In the genomic region with DNA sequence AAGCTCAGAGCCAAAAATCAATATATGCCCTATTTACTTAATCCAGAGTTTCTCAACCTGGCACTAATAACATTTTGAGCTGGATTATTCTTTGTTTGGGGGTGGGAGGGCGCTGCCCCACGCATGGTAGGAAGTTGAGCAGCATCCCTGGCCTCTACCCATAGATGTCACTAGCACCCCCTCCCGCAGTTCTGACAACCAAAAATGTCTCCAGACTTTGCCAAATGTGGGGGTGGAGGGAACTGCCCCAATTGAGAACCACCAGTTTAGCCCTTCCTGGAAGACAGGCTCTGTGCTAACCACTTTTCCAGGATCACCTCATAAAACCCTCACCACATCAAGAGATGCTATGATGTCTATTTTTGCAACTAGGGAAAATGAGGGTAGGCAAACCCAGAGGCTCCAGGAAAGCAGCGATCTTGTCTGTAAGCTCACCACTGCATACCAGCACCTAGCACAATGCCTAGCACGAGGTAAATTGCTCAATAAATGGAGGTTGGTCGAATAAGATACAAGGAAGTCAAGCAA, we compare ENCODE assay signal across 8 cellular contexts. TPM values are rescaled to one million over a fixed set of nuclear protein-coding genes. Genes with fewer than 3 reads are reported as not detected.
DNase-seq lines count a peak whose midpoint lies in the region; ATAC-seq, FAIRE-seq and TF ChIP-seq lines count a peak whose summit lies in the region.

No MANE protein-coding gene starts in this region.

- H3K36me3 Mint-ChIP-seq in activated naive CD8-positive, alpha-beta T cell treated with anti-CD3 and anti-CD28 coated beads, Interleukin-2, amount 50 U/mL, for 24 hours (ENCODE audit: low read depth): peaks cover 45% of the 10 kb centered on the region

- TF ChIP-seq CTCF in 22Rv1 (IDR thresholded peaks at IDR 0.05) (peak; percentile 47), GM12865 (IDR thresholded peaks at IDR 0.05; ENCODE audit: insufficient read depth, low read depth, low read length, missing control alignments) (peak; percentile 40), OCI-LY3 (IDR thresholded peaks at IDR 0.05; ENCODE audit: low read depth, low read length) (peak; percentile 68), kidney (IDR thresholded peaks at IDR 0.05; ENCODE audit: borderline replicate concordance, extremely low read depth, insufficient read depth) (no peak)

- H3K4me1 ChIP-seq in OCI-LY3 (ENCODE audit: low read length): peaks cover 31% of the 10 kb centered on the region
- H3K4me1 ChIP-seq in kidney (ENCODE audit: control insufficient read depth in 1 of 2, insufficient read depth in 1 of 2, low read depth in 1 of 2, low read length in 2 of 2): peaks cover 20 to 23% of the 10 kb centered on the region in 2 donors

- H3K4me3 Mint-ChIP-seq in activated naive CD8-positive, alpha-beta T cell treated with anti-CD3 and anti-CD28 coated beads, Interleukin-2, amount 50 U/mL, for 24 hours: peak overlapping the region; percentile 95

- H3K27ac Mint-ChIP-seq in activated naive CD8-positive, alpha-beta T cell treated with anti-CD3 and anti-CD28 coated beads, Interleukin-2, amount 50 U/mL, for 24 hours: peak overlapping the region; percentile 97

- H3K9me3 ChIP-seq in OCI-LY3 (ENCODE audit: insufficient read depth, low read length): no peaks in the 10 kb centered on the region
- H3K9me3 ChIP-seq in kidney (ENCODE audit: control insufficient read depth in 1 of 2, low read length in 2 of 2): no peaks in the 10 kb centered on the region

- H3K4me3 ChIP-seq in GM12865 (ENCODE audit: low read depth, low read length) (peak overlapping the region; percentile 94), OCI-LY3 (ENCODE audit: low read length) (peak overlapping the region; percentile 87), kidney (ENCODE audit: low read length in 2 of 2) (peak overlapping the region; percentile 77 to 98)

- ATAC-seq in activated naive CD8-positive, alpha-beta T cell treated with anti-CD3 and anti-CD28 coated beads, Interleukin-2, amount 50 U/mL, for 24 hours: no peak
- no peak for ATAC-seq in HG03521 (IDR thresholded peaks at IDR 0.05; ENCODE audit: unreplicated experiment)

- no peak for TF ChIP-seq POLR2A in H54 (IDR thresholded peaks at IDR 0.05; ENCODE audit: low read depth, low read length)

- H4K20me1 ChIP-seq in OCI-LY3 (ENCODE audit: insufficient read depth, low read length): peaks cover 37% of the 10 kb centered on the region

- peaks cover 72% of the 10 kb centered on the region for H3K79me2 ChIP-seq in OCI-LY3 (ENCODE audit: low read length)

- H3K36me3 ChIP-seq in OCI-LY3 (replicated peaks; ENCODE audit: low read depth, low read length): peaks cover 34% of the 10 kb centered on the region
- peaks cover 11 to 18% of the 10 kb centered on the region in 2 donors for H3K36me3 ChIP-seq in kidney (ENCODE audit: control insufficient read depth in 1 of 2, insufficient read depth in 2 of 2, low read length in 2 of 2)

- FAIRE-seq in kidney (lab: Jason Lieb, UNC) (no peak), H54 (lab: Jason Lieb, UNC) (no peak)

- no peaks in the 10 kb centered on the region for H3K27me3 ChIP-seq in OCI-LY3 (ENCODE audit: low read depth, low read length)

- H3K9ac ChIP-seq in OCI-LY3 (ENCODE audit: low read length) (peak overlapping the region; percentile 95), kidney (ENCODE audit: low read length in 2 of 2) (peak overlapping the region; percentile 79 to 97)

- intact Hi-C loops in kidney (cut with DNase I): no loop called here

- H2AFZ ChIP-seq in OCI-LY3 (ENCODE audit: low read depth, low read length): no peak overlapping the region

- H3K4me2 ChIP-seq in OCI-LY3 (ENCODE audit: low read length): peak overlapping the region; percentile 91

- H3K27ac ChIP-seq in 22Rv1 (peak overlapping the region; percentile 93), OCI-LY3 (ENCODE audit: low read length) (peak overlapping the region; percentile 73), kidney (ENCODE audit: low read depth in 2 of 2, low read length in 2 of 2) (peak overlapping the region in 1 of 2 donors; percentile 90)

- H3K9me3 Mint-ChIP-seq in activated naive CD8-positive, alpha-beta T cell treated with anti-CD3 and anti-CD28 coated beads, Interleukin-2, amount 50 U/mL, for 24 hours: no peaks in the 10 kb centered on the region

- DNase-seq in GM12865 (ENCODE audit: low read depth) (peak; percentile 68), kidney (no peak), H54 (ENCODE audit: insufficient read length, low spot score) (no peak)
- peak; percentile 55 for DNase-seq in activated naive CD8-positive, alpha-beta T cell treated with anti-CD3 and anti-CD28 coated beads, Interleukin-2, amount 50 U/mL, for 24 hours
- DNase-seq in stimulated activated CD4-positive, alpha-beta T cell treated with anti-CD3 and anti-CD28 coated beads, TNF-alpha, amount 100 ng/mL, for 24 hours (ENCODE audit: low read depth in 3 of 3): peak in 2 of 3 experiments; percentile 44 to 59

- peaks cover 5% of the 10 kb centered on the region for H3K27me3 Mint-ChIP-seq in activated naive CD8-positive, alpha-beta T cell treated with anti-CD3 and anti-CD28 coated beads, Interleukin-2, amount 50 U/mL, for 24 hours

- peaks cover 52% of the 10 kb centered on the region for H3K4me1 Mint-ChIP-seq in activated naive CD8-positive, alpha-beta T cell treated with anti-CD3 and anti-CD28 coated beads, Interleukin-2, amount 50 U/mL, for 24 hours

RNA-seq across cellular contexts. Expression of gene TRIR, which starts 1.1 kb away (rescaled TPM):
- 135 TPM for total RNA-seq in kidney
- 321 TPM for polyA plus RNA-seq in kidney (ENCODE audit: insufficient read depth, low read depth, low replicate concordance)

RNA-seq across cellular contexts. Expression of gene GET3, which starts 3.9 kb away (rescaled TPM):
- total RNA-seq in kidney: 71.3 TPM
- polyA plus RNA-seq in kidney (ENCODE audit: insufficient read depth, low read depth, low replicate concordance): 132 TPM

RNA-seq across cellular contexts. Expression of gene TNPO2, which starts 9.7 kb away (rescaled TPM):
- total RNA-seq in kidney: 62.7 TPM
- polyA plus RNA-seq in kidney (ENCODE audit: insufficient read depth, low read depth, low replicate concordance): 20.5 TPM

RNA-seq across cellular contexts. Expression of gene BEST2, which starts 18.2 kb away (rescaled TPM):
- total RNA-seq in kidney: not detected
- polyA plus RNA-seq in kidney (ENCODE audit: insufficient read depth, low read depth, low replicate concordance): not detected

RNA-seq across cellular contexts. Expression of gene FBXW9, which starts 37.0 kb away (rescaled TPM):
- 11.4 TPM for total RNA-seq in kidney
- polyA plus RNA-seq in kidney (ENCODE audit: insufficient read depth, low read depth, low replicate concordance): 14.9 TPM

Comparison
In these comparisons a context has a peak if more than half of its experiments do, and no peak if none do; other contexts are left out.
1. DNase-seq: peak in GM12865 (single experiment), activated naive CD8-positive, alpha-beta T cell treated with anti-CD3 and anti-CD28 coated beads, Interleukin-2, amount 50 U/mL, for 24 hours (single experiment) and stimulated activated CD4-positive, alpha-beta T cell treated with anti-CD3 and anti-CD28 coated beads, TNF-alpha, amount 100 ng/mL, for 24 hours (2 of 3); none in kidney (single experiment) and H54 (single experiment).
2. Peak in every context shown above with its lines, with median percentiles within 50 percentile points of each other: H3K4me3 ChIP-seq.